1 cellular context compared by ENCODE assay signal in genomic region chr6:30489081-30490030, GRCh38.
TF ChIP-seq lines count a peak whose summit lies in the region.

TSS of gene HLA-E (plus strand) at chr6:30489509. CDS start at chr6:30489532, 23 bp downstream.

TF ChIP-seq in HepG2, 621 proteins besides CTCF, POLR2A, EP300 and RAD21 (continued from another document and continues in another):
- TF ChIP-seq ZNF318 (CRISPR knock-in tag; IDR thresholded peaks at IDR 0.05) (no peak), RARA (CRISPR knock-in tag; IDR thresholded peaks at IDR 0.05) (0 out of 2 replicates have a peak, but pooled peaks have one; percentile 26), TARDBP (CRISPR knock-in tag; IDR thresholded peaks at IDR 0.05) (peak; percentile 51; the same call in 1 of the 2 replicates), ZNF839 (CRISPR knock-in tag; IDR thresholded peaks at IDR 0.05; ENCODE audit: borderline replicate concordance) (no peak), AHDC1 (CRISPR knock-in tag; IDR thresholded peaks at IDR 0.05; ENCODE audit: borderline replicate concordance) (no peak), KLF15 (CRISPR knock-in tag; IDR thresholded peaks at IDR 0.05; ENCODE audit: borderline replicate concordance) (no peak), FOXC1 (CRISPR knock-in tag; IDR thresholded peaks at IDR 0.05; ENCODE audit: borderline replicate concordance) (peak; percentile 73), KAT8 (CRISPR knock-in tag; IDR thresholded peaks at IDR 0.05) (peak; percentile 67; the same call in 1 of the 2 replicates), ZFAT (CRISPR knock-in tag; conservative IDR thresholded peaks at IDR 0.05) (no peak), KMT2B (CRISPR knock-in tag; IDR thresholded peaks at IDR 0.05) (peak; percentile 38; the same call in 1 of the 2 replicates), MBD4 (IDR thresholded peaks at IDR 0.05; ENCODE audit: borderline replicate concordance, low read length) (no peak), ZNF768 (CRISPR knock-in tag; IDR thresholded peaks at IDR 0.05) (peak; percentile 59; the same call in 1 of the 2 replicates), TCF12 (IDR thresholded peaks at IDR 0.05) (no peak), TCF12 (CRISPR knock-in tag; IDR thresholded peaks at IDR 0.05) (no peak), ZNF484 (CRISPR knock-in tag; IDR thresholded peaks at IDR 0.05; ENCODE audit: borderline replicate concordance, low read depth) (no peak), ZUFSP (CRISPR knock-in tag; IDR thresholded peaks at IDR 0.05; ENCODE audit: borderline replicate concordance) (no peak), ZNF383 (CRISPR knock-in tag; IDR thresholded peaks at IDR 0.05; ENCODE audit: borderline replicate concordance) (peak; percentile 33; the same call in 1 of the 2 replicates), ZNF143 (CRISPR knock-in tag; IDR thresholded peaks at IDR 0.05) (peak; percentile 68), ZSCAN29 (CRISPR knock-in tag; conservative IDR thresholded peaks at IDR 0.05) (0 out of 2 replicates have a peak, but pooled peaks have one; percentile 11), CC2D1A (CRISPR knock-in tag; IDR thresholded peaks at IDR 0.05) (no peak), PAF1 (CRISPR knock-in tag; IDR thresholded peaks at IDR 0.05) (no peak), NR2C2 (CRISPR knock-in tag; IDR thresholded peaks at IDR 0.05; ENCODE audit: borderline replicate concordance) (no peak; the same call in 1 of the 2 replicates), ZNF746 (CRISPR knock-in tag; IDR thresholded peaks at IDR 0.05) (no peak), ZBTB34 (CRISPR knock-in tag; IDR thresholded peaks at IDR 0.05) (no peak), SMAD3 (CRISPR knock-in tag; IDR thresholded peaks at IDR 0.05) (peak; percentile 76; the same call in 1 of the 2 replicates), NR2F2 (IDR thresholded peaks at IDR 0.05; ENCODE audit: borderline replicate concordance, low read depth) (no peak), FUBP1 (CRISPR knock-in tag; IDR thresholded peaks at IDR 0.05; ENCODE audit: borderline replicate concordance) (no peak), ZNF878 (CRISPR knock-in tag; IDR thresholded peaks at IDR 0.05) (0 out of 2 replicates have a peak, but pooled peaks have one; percentile 28), PREB (CRISPR knock-in tag; IDR thresholded peaks at IDR 0.05) (no peak), DPF2 (CRISPR knock-in tag; IDR thresholded peaks at IDR 0.05; ENCODE audit: borderline replicate concordance, low read depth) (no peak), ATF6 (CRISPR knock-in tag; conservative IDR thresholded peaks at IDR 0.05) (no peak), DNMT3B (CRISPR knock-in tag; conservative IDR thresholded peaks at IDR 0.05) (no peak), SAP130 (CRISPR knock-in tag; IDR thresholded peaks at IDR 0.05; ENCODE audit: low read depth) (peak; percentile 68), IKZF4 (CRISPR knock-in tag; IDR thresholded peaks at IDR 0.05; ENCODE audit: borderline replicate concordance, low read depth, not compliant biosample characterization) (no peak), CENPX (CRISPR knock-in tag; IDR thresholded peaks at IDR 0.05) (no peak), MEIS2 (CRISPR knock-in tag; IDR thresholded peaks at IDR 0.05) (no peak; the same call in none of the 2 replicates), ZNF564 (CRISPR knock-in tag; IDR thresholded peaks at IDR 0.05) (no peak), ZNF441 (CRISPR knock-in tag; IDR thresholded peaks at IDR 0.05; ENCODE audit: borderline replicate concordance) (no peak)
